In the genomic region with DNA sequence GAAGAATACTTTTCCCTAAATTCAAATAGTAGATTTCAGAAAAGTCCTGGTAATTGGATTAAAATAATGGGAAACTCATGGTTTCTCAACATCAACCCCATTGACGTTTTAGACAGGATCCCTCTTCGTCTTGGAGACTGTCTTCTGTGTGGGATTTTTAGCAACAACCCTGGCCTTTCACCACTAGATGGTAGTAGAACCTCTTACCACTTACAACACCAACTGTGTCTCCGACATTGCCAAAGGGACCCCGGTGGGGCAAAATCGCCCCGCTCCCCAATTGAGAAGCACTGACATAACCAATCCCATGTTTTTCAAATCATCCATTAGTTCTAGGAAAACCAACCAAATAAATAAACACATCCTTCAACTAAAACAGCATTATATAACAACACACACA, we compare ENCODE assay signal across 9 cellular contexts. TPM values are rescaled to one million over a fixed set of nuclear protein-coding genes. Genes with fewer than 3 reads are reported as not detected.
A peak's percentile ranks its signal among the peaks of the same experiment; 100 is the strongest.
DNase-seq lines count a peak whose midpoint lies in the region; ATAC-seq, FAIRE-seq and TF ChIP-seq lines count a peak whose summit lies in the region.
"Had no signal": no experiment of that assay in that cellular context is flagged by ENCODE, and none has a peak within 500 bp of the region (broad histone marks: within the 10 kb centered on the region; RNA-seq: fewer than 3 reads in every experiment).

No MANE protein-coding gene starts in this region.

- POLR2A ChIA-PET in endothelial cell of umbilical vein (lab: Charles Lee), result no interaction called here

- H3K27ac Mint-ChIP-seq in CD4-positive, CD25-positive, alpha-beta regulatory T cell, result no peak overlapping the region
- no peak overlapping the region for H3K27ac Mint-ChIP-seq in progenitor cell of endocrine pancreas
- H3K27ac Mint-ChIP-seq in activated CD8-positive, alpha-beta memory T cell treated with anti-CD3 and anti-CD28 coated beads, Interleukin-2, amount 10 ng/mL, durations not matched to agents 7 days and 5 days, result no peak overlapping the region
- H3K27ac Mint-ChIP-seq: IgD-negative memory B cell had no signal

- no peak for ATAC-seq in CD4-positive, CD25-positive, alpha-beta regulatory T cell (ENCODE audit: low read depth in 2 of 2)
- peak; percentile 80 for ATAC-seq in GM18907 (IDR thresholded peaks at IDR 0.05; ENCODE audit: unreplicated experiment)
- ATAC-seq in activated CD8-positive, alpha-beta memory T cell treated with anti-CD3 and anti-CD28 coated beads, Interleukin-2, amount 10 ng/mL, durations not matched to agents 7 days and 5 days, result no peak
- ATAC-seq in HG03521 (IDR thresholded peaks at IDR 0.05; ENCODE audit: unreplicated experiment), result no peak

- H3K4me3 Mint-ChIP-seq in CD4-positive, CD25-positive, alpha-beta regulatory T cell, result no peak overlapping the region
- no peak overlapping the region for H3K4me3 Mint-ChIP-seq in progenitor cell of endocrine pancreas (ENCODE audit: low read depth)
- no peak overlapping the region for H3K4me3 Mint-ChIP-seq in activated CD8-positive, alpha-beta memory T cell treated with anti-CD3 and anti-CD28 coated beads, Interleukin-2, amount 10 ng/mL, durations not matched to agents 7 days and 5 days
- H3K4me3 Mint-ChIP-seq: IgD-negative memory B cell had no signal

- no peaks in the 10 kb centered on the region for H3K27me3 ChIP-seq in CD4-positive, CD25-positive, alpha-beta regulatory T cell (ENCODE audit: control insufficient read depth, insufficient read depth, low read length)
- peaks cover 0 to 5% of the 10 kb centered on the region in 2 experiments for H3K27me3 ChIP-seq in endothelial cell of umbilical vein (ENCODE audit: control insufficient read depth in 2 of 2, insufficient read depth in 2 of 2, low read length in 2 of 2)

- intact Hi-C loops in endothelial cell of umbilical vein (cut with micrococcal nuclease), result loop anchor here (5.0 to 10.0 kb wide), 2 partner anchors 128 to 956 kb away; no protein-coding TSS in a partner anchor

- H3K9me3 Mint-ChIP-seq in CD4-positive, CD25-positive, alpha-beta regulatory T cell, result peaks cover 0 to 1% (median 0%) of the 10 kb centered on the region in 7 donors
- H3K9me3 Mint-ChIP-seq in progenitor cell of endocrine pancreas (ENCODE audit: low read depth), result no peaks in the 10 kb centered on the region
- no peaks in the 10 kb centered on the region for H3K9me3 Mint-ChIP-seq in activated CD8-positive, alpha-beta memory T cell treated with anti-CD3 and anti-CD28 coated beads, Interleukin-2, amount 10 ng/mL, durations not matched to agents 7 days and 5 days (ENCODE audit: low read depth)
- H3K9me3 Mint-ChIP-seq: IgD-negative memory B cell had no signal

- H3K9me3 ChIP-seq in CD4-positive, CD25-positive, alpha-beta regulatory T cell (ENCODE audit: control insufficient read depth in 2 of 2, low read length in 2 of 2), result no peaks in the 10 kb centered on the region
- no peaks in the 10 kb centered on the region for H3K9me3 ChIP-seq in endothelial cell of umbilical vein (replicated peaks; ENCODE audit: control insufficient read depth, insufficient read depth, low read length)

- FAIRE-seq in endothelial cell of umbilical vein (lab: Jason Lieb, UNC), result peak; percentile 59

- no TSS peak for BruUV-seq in endothelial cell of umbilical vein (replicated peaks; lab: Mats Ljungman, UMichigan)

- TF ChIP-seq CTCF in endothelial cell of umbilical vein (IDR thresholded peaks at IDR 0.05; ENCODE audit: extremely low read depth in 1 of 2, insufficient read depth in 1 of 2, low read depth in 1 of 2, low read length in 2 of 2), result peak; percentile 35 to 36
- peak; percentile 70 for TF ChIP-seq CTCF in progenitor cell of endocrine pancreas (IDR thresholded peaks at IDR 0.05; ENCODE audit: unreplicated experiment)

- H3K27ac ChIP-seq in CD4-positive, CD25-positive, alpha-beta regulatory T cell (ENCODE audit: insufficient read depth, low read length, poor library complexity, severe bottlenecking), result no peak overlapping the region
- H3K27ac ChIP-seq in endothelial cell of umbilical vein (ENCODE audit: insufficient read depth, low read depth, low read length), result no peak overlapping the region

- H3K27me3 Mint-ChIP-seq in CD4-positive, CD25-positive, alpha-beta regulatory T cell, result peaks cover 7% of the 10 kb centered on the region
- H3K27me3 Mint-ChIP-seq in progenitor cell of endocrine pancreas, result peaks cover 24% of the 10 kb centered on the region
- H3K27me3 Mint-ChIP-seq in activated CD8-positive, alpha-beta memory T cell treated with anti-CD3 and anti-CD28 coated beads, Interleukin-2, amount 10 ng/mL, durations not matched to agents 7 days and 5 days, result peaks cover 7% of the 10 kb centered on the region

- H3K79me2 ChIP-seq in endothelial cell of umbilical vein (ENCODE audit: control insufficient read depth, insufficient read depth, low read length), result no peaks in the 10 kb centered on the region

- TF ChIP-seq POLR2A in endothelial cell of umbilical vein (IDR thresholded peaks at IDR 0.05; ENCODE audit: low read depth, low read length), result no peak

- H2AFZ ChIP-seq in endothelial cell of umbilical vein (ENCODE audit: low read depth, low read length), result no peak overlapping the region

- H3K36me3 ChIP-seq in CD4-positive, CD25-positive, alpha-beta regulatory T cell (ENCODE audit: control insufficient read depth, insufficient read depth, low read length), result no peaks in the 10 kb centered on the region
- no peaks in the 10 kb centered on the region for H3K36me3 ChIP-seq in endothelial cell of umbilical vein (ENCODE audit: control insufficient read depth in 2 of 2, extremely low read depth in 1 of 2, insufficient read depth in 2 of 2, low read length in 2 of 2)

- peaks cover 0 to 4% (median 0%) of the 10 kb centered on the region in 4 donors for H3K4me1 Mint-ChIP-seq in CD4-positive, CD25-positive, alpha-beta regulatory T cell
- H3K4me1 Mint-ChIP-seq in progenitor cell of endocrine pancreas (ENCODE audit: low read depth), result peaks cover 2% of the 10 kb centered on the region
- H3K4me1 Mint-ChIP-seq in activated CD8-positive, alpha-beta memory T cell treated with anti-CD3 and anti-CD28 coated beads, Interleukin-2, amount 10 ng/mL, durations not matched to agents 7 days and 5 days, result no peaks in the 10 kb centered on the region

- DNase-seq in CD4-positive, CD25-positive, alpha-beta regulatory T cell, result peak in 2 of 3 donors; percentile 20 to 31
- DNase-seq in NCI-H526 (lab: John Stamatoyannopoulos, UW) (peak; percentile 20 to 52), endothelial cell of umbilical vein (ENCODE audit: low read depth, low spot score) (peak; percentile 22), progenitor cell of endocrine pancreas (ENCODE audit: low spot score, unreplicated experiment) (no peak), NCI-H2196 treated with DMSO at 0.1 percent for 48 hours (lab: John Stamatoyannopoulos, UW; ENCODE audit: unreplicated experiment) (no peak)
- no peak for DNase-seq in activated CD8-positive, alpha-beta memory T cell treated with anti-CD3 and anti-CD28 coated beads, Interleukin-2, amount 10 ng/mL, durations not matched to agents 7 days and 5 days

- no peak overlapping the region for H3K4me2 ChIP-seq in endothelial cell of umbilical vein (ENCODE audit: insufficient read depth, low read length)

- H3K4me1 ChIP-seq in CD4-positive, CD25-positive, alpha-beta regulatory T cell (ENCODE audit: control insufficient read depth, insufficient read depth, low read length, poor library complexity, severe bottlenecking), result no peaks in the 10 kb centered on the region
- H3K4me1 ChIP-seq in endothelial cell of umbilical vein (ENCODE audit: control insufficient read depth, extremely low read depth, insufficient read depth, low read length), result no peaks in the 10 kb centered on the region

- CTCF ChIA-PET in endothelial cell of umbilical vein (lab: Charles Lee), result interaction anchor here (0.9 kb wide), 1 partner anchor 10 kb away, joined by 3 read pairs; no protein-coding TSS in a partner anchor
- CTCF ChIA-PET in activated CD8-positive, alpha-beta memory T cell treated with anti-CD3 and anti-CD28 coated beads, Interleukin-2, amount 10 ng/mL, durations not matched to agents 7 days and 5 days (lab: Charles Lee), result interaction anchor here (1.0 kb wide), 1 partner anchor 10 kb away, joined by 5 read pairs; no protein-coding TSS in a partner anchor

- no peak overlapping the region for H3K4me3 ChIP-seq in CD4-positive, CD25-positive, alpha-beta regulatory T cell (ENCODE audit: low read depth, low read length)
- no peak overlapping the region for H3K4me3 ChIP-seq in endothelial cell of umbilical vein (replicated peaks in 1 of 3; ENCODE audit: insufficient read depth in 1 of 3, low read depth in 1 of 3, low read length in 3 of 3)

- dilution Hi-C loops in endothelial cell of umbilical vein (cut with MboI; ENCODE audit: extremely low pct_ligation_motif_present, low sequenced_read_pairs), result no loop called here

- H3K36me3 Mint-ChIP-seq in CD4-positive, CD25-positive, alpha-beta regulatory T cell, result no peaks in the 10 kb centered on the region
- H3K36me3 Mint-ChIP-seq in progenitor cell of endocrine pancreas (ENCODE audit: insufficient read depth), result no peaks in the 10 kb centered on the region
- no peaks in the 10 kb centered on the region for H3K36me3 Mint-ChIP-seq in activated CD8-positive, alpha-beta memory T cell treated with anti-CD3 and anti-CD28 coated beads, Interleukin-2, amount 10 ng/mL, durations not matched to agents 7 days and 5 days
- H3K36me3 Mint-ChIP-seq: IgD-negative memory B cell had no signal

- no peak overlapping the region for H3K9ac ChIP-seq in endothelial cell of umbilical vein (replicated peaks; ENCODE audit: extremely low read depth, insufficient read depth, low read length)

- H3K9me1 ChIP-seq in endothelial cell of umbilical vein (replicated peaks; ENCODE audit: control insufficient read depth, extremely low read depth, insufficient read depth, low read length), result no peaks in the 10 kb centered on the region

- no peaks in the 10 kb centered on the region for H4K20me1 ChIP-seq in endothelial cell of umbilical vein (replicated peaks; ENCODE audit: control insufficient read depth, extremely low read depth, insufficient read depth, low read length)

RNA-seq across cellular contexts. Expression of a gene that starts 16.9 kb away (rescaled TPM):
- not detected for total RNA-seq in CD4-positive, CD25-positive, alpha-beta regulatory T cell
- not detected for polyA plus RNA-seq in CD4-positive, CD25-positive, alpha-beta regulatory T cell
- total RNA-seq in endothelial cell of umbilical vein (0.18 and 0.55 TPM in 2 replicates), progenitor cell of endocrine pancreas (5.9 and 6.9 TPM in 2 replicates)
- polyA plus RNA-seq in endothelial cell of umbilical vein, result 0.60 and 0.87 TPM in 2 replicates
- polyA plus RNA-seq in endothelial cell of umbilical vein (2011; cell fraction: cytosol; rRNA removed), result 0.59 and 0.87 TPM in 2 replicates
- polyA plus RNA-seq in endothelial cell of umbilical vein (2011; cell fraction: nucleus; rRNA removed), result 0.42 and 1.1 TPM in 2 replicates
- polyA plus RNA-seq in endothelial cell of umbilical vein (2012), result 0.50 and 1.2 TPM in 2 replicates
- polyA minus RNA-seq in endothelial cell of umbilical vein, result 0.56 and 1.1 TPM in 2 replicates
- polyA minus RNA-seq in endothelial cell of umbilical vein (2011; cell fraction: cytosol; rRNA and poly(A)+ RNA removed), result not detected
- 0.67 and 1.6 TPM in 2 replicates for polyA minus RNA-seq in endothelial cell of umbilical vein (2011; cell fraction: nucleus; rRNA and poly(A)+ RNA removed)
- not detected for total RNA-seq in activated CD8-positive, alpha-beta memory T cell treated with anti-CD3 and anti-CD28 coated beads, Interleukin-2, amount 10 ng/mL, durations not matched to agents 7 days and 5 days
- polyA plus RNA-seq: IgD-negative memory B cell had no signal

RNA-seq across cellular contexts. Expression of a gene that starts 52.3 kb away (rescaled TPM):
- total RNA-seq in CD4-positive, CD25-positive, alpha-beta regulatory T cell, result not detected
- polyA plus RNA-seq in CD4-positive, CD25-positive, alpha-beta regulatory T cell, result not detected
- total RNA-seq in endothelial cell of umbilical vein (not detected in 2 replicates), progenitor cell of endocrine pancreas (not detected in 2 replicates)
- not detected in 2 replicates for polyA plus RNA-seq in endothelial cell of umbilical vein
- not detected in 2 replicates for polyA plus RNA-seq in endothelial cell of umbilical vein (2011; cell fraction: cytosol; rRNA removed)
- polyA plus RNA-seq in endothelial cell of umbilical vein (2011; cell fraction: nucleus; rRNA removed), result not detected in 2 replicates
- not detected in 2 replicates for polyA plus RNA-seq in endothelial cell of umbilical vein (2012)
- not detected in 2 replicates for polyA minus RNA-seq in endothelial cell of umbilical vein
- not detected for polyA minus RNA-seq in endothelial cell of umbilical vein (2011; cell fraction: cytosol; rRNA and poly(A)+ RNA removed)
- polyA minus RNA-seq in endothelial cell of umbilical vein (2011; cell fraction: nucleus; rRNA and poly(A)+ RNA removed), result not detected in 2 replicates
- not detected for total RNA-seq in activated CD8-positive, alpha-beta memory T cell treated with anti-CD3 and anti-CD28 coated beads, Interleukin-2, amount 10 ng/mL, durations not matched to agents 7 days and 5 days
- polyA plus RNA-seq: IgD-negative memory B cell had no signal

Comparison
In these comparisons a context has a peak if more than half of its experiments do, and no peak if none do; other contexts are left out.
1. DNase-seq: peak in CD4-positive, CD25-positive, alpha-beta regulatory T cell (2 of 3), NCI-H526 (2 of 2) and endothelial cell of umbilical vein (single experiment); none in progenitor cell of endocrine pancreas (single experiment), activated CD8-positive, alpha-beta memory T cell treated with anti-CD3 and anti-CD28 coated beads, Interleukin-2, amount 10 ng/mL, durations not matched to agents 7 days and 5 days (single experiment) and NCI-H2196 treated with DMSO at 0.1 percent for 48 hours (single experiment).